ENCODE assay signal across 8 cellular contexts in the genomic region with DNA sequence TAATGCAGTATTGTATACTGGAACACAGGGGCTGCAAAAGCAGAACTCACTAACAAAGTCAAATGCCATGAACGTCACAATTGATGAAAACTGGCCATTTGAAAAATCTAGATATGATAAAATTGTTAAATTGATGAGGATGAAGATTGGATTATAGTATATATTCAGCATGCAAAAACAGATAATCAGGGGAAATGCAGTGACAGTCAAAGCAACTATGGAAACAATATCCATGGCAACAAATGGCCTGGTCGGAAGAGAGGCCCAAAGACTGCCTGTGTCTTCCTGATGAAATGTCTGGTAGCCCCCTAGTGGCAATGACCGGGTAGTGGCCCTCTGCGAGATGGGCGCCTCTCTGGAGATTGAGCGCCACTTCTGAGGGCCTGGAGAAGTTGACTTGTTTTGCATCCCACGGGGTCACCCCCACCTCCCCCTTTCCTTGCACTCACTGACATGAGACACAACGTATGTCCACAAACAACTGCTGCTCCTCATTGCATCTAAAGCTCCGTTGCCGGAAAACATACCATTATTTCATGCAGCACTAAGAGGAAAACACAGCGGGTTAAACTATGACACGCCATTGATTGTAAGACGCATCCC. TPM values are rescaled to one million over a fixed set of nuclear protein-coding genes. Genes with fewer than 3 reads are reported as not detected.
DNase-seq lines count a peak whose midpoint lies in the region; ATAC-seq and TF ChIP-seq lines count a peak whose summit lies in the region.

No MANE protein-coding gene starts in this region.

- H3K27me3 ChIP-seq in MM.1S (replicated peaks; ENCODE audit: insufficient read depth, low read length) = no peaks in the 10 kb centered on the region; the same call in 1 of the 2 replicates

- H3F3A ChIP-seq in MM.1S (ENCODE audit: insufficient read depth, low read length) = no peaks in the 10 kb centered on the region

- ATAC-seq in GM19463 (IDR thresholded peaks at IDR 0.05; ENCODE audit: unreplicated experiment) = no peak

- H3K27ac Mint-ChIP-seq in activated naive CD4-positive, alpha-beta T cell treated with anti-CD3 and anti-CD28 coated beads, Interleukin-2, amount 10 ng/mL, durations not matched to agents 7 days and 5 days = no peak overlapping the region

- H3K27ac ChIP-seq in MM.1S (ENCODE audit: low read length) = no peak overlapping the region

- CTCF ChIA-PET in activated naive CD4-positive, alpha-beta T cell treated with anti-CD3 and anti-CD28 coated beads, Interleukin-2, amount 10 ng/mL, durations not matched to agents 7 days and 5 days (lab: Charles Lee) = interaction anchor here (0.7 to 3.6 kb wide), 13 partner anchors 9 to 240 kb away, joined by 3 to 46 read pairs (median 4); a partner anchor contains a TSS

- H3K4me1 ChIP-seq in MM.1S (ENCODE audit: low read length) = no peaks in the 10 kb centered on the region

- no peak overlapping the region for H3K4me3 Mint-ChIP-seq in activated naive CD4-positive, alpha-beta T cell treated with anti-CD3 and anti-CD28 coated beads, Interleukin-2, amount 10 ng/mL, durations not matched to agents 7 days and 5 days

- H3K36me3 ChIP-seq in MM.1S (replicated peaks; ENCODE audit: insufficient read depth, low read length) = no peaks in the 10 kb centered on the region

- H3K9me3 Mint-ChIP-seq in activated naive CD4-positive, alpha-beta T cell treated with anti-CD3 and anti-CD28 coated beads, Interleukin-2, amount 10 ng/mL, durations not matched to agents 7 days and 5 days = no peaks in the 10 kb centered on the region

- H3K27me3 Mint-ChIP-seq in activated naive CD4-positive, alpha-beta T cell treated with anti-CD3 and anti-CD28 coated beads, Interleukin-2, amount 10 ng/mL, durations not matched to agents 7 days and 5 days = peaks cover 7% of the 10 kb centered on the region

- no peaks in the 10 kb centered on the region for H3K36me3 Mint-ChIP-seq in activated naive CD4-positive, alpha-beta T cell treated with anti-CD3 and anti-CD28 coated beads, Interleukin-2, amount 10 ng/mL, durations not matched to agents 7 days and 5 days

- intact Hi-C loops in head of caudate nucleus (cut with DNase I) (loop anchor here (2.0 kb wide), 1 partner anchor 154 kb away; a partner anchor contains a TSS), posterior cingulate gyrus (cut with DNase I) (no loop called here)

- peak; percentile 47 for TF ChIP-seq CTCF in GM12801 (IDR thresholded peaks at IDR 0.05; ENCODE audit: extremely low read depth, insufficient read length)
- TF ChIP-seq CTCF in MM.1S (IDR thresholded peaks at IDR 0.05; ENCODE audit: low read length) = peak; percentile 78

- H2AFZ ChIP-seq in MM.1S (ENCODE audit: low read length) = no peak overlapping the region

- H3K9ac ChIP-seq in MM.1S (ENCODE audit: low read length) = no peak overlapping the region

- no peaks in the 10 kb centered on the region for H3K4me1 Mint-ChIP-seq in activated naive CD4-positive, alpha-beta T cell treated with anti-CD3 and anti-CD28 coated beads, Interleukin-2, amount 10 ng/mL, durations not matched to agents 7 days and 5 days

- no peaks in the 10 kb centered on the region for H3K79me2 ChIP-seq in MM.1S (ENCODE audit: low read length)

- no peaks in the 10 kb centered on the region for H4K20me1 ChIP-seq in MM.1S (ENCODE audit: insufficient read depth, low read length)

- H3K9me2 ChIP-seq in MM.1S (replicated peaks; ENCODE audit: insufficient read depth, low read length) = no peaks in the 10 kb centered on the region

- DNase-seq in MM.1S (peak; percentile 63), SKM-1 (lab: John Stamatoyannopoulos, UW; ENCODE audit: unreplicated experiment) (peak; percentile 65), head of caudate nucleus (peak; percentile 64 to 96 (median 87)), posterior cingulate gyrus (peak; percentile 72 to 98 (median 84)), ureter (ENCODE audit: low spot score) (peak; percentile 81)
- DNase-seq in activated naive CD4-positive, alpha-beta T cell treated with anti-CD3 and anti-CD28 coated beads, Interleukin-2, amount 10 ng/mL, durations not matched to agents 7 days and 5 days = peak; percentile 78

- no peak overlapping the region for H3K4me2 ChIP-seq in MM.1S (ENCODE audit: low read depth, low read length)

- no peaks in the 10 kb centered on the region for H3K9me3 ChIP-seq in MM.1S (replicated peaks; ENCODE audit: insufficient read depth, low read length)

- no peak overlapping the region for H3K4me3 ChIP-seq in MM.1S (ENCODE audit: low read length)

RNA-seq across cellular contexts. Expression of a gene that starts 43.5 kb away (rescaled TPM):
- total RNA-seq in ureter = not detected

RNA-seq across cellular contexts. Expression of a gene that starts 45.8 kb away (rescaled TPM):
- total RNA-seq in ureter = 0.10 TPM

RNA-seq across cellular contexts. Expression of a gene that starts 51.4 kb away (rescaled TPM):
- not detected for total RNA-seq in ureter

RNA-seq across cellular contexts. Expression of a gene that starts 58.6 kb away (rescaled TPM):
- not detected for total RNA-seq in ureter
